ENCODE assay signal across 8 cellular contexts in the genomic region with DNA sequence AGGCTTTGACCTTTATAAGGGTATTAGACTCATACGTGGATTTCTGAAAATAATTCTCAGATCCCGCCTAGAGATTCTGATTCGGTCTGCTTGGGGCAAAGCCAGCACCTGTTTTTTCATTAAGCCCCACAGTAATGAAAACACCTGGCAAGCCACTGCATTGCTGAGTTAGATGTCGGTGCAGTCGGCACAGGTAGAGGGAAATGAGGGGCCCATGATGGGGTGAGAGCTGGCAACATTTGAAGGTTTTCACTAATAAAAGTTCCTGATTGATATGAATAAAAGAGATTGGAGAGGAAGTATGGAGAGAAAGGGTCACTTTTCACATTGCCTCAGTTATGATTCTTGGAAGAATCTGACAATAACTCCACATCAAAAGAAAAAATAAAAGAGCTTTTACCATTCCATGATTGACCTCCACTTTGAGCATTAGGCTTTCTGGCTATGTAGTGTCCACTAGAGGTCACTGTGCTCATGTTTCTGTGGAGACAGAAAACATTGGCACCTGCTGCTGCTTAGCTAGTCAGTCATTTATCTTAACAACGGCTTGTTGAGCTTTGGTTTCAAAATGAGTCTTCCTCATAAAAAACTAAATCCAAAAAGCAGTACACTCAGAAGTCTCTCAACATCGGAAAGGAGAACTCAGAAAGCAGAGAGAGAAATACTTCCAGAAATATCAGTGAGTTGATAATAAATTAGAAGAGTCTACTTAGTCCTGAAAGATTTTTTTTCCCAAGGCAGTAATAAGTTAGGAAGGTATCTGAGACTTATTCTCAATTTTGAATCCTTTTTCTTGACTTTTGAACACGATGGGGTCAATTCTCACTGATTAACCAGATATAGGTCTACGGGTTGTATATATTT. TPM values are rescaled to one million over a fixed set of nuclear protein-coding genes. Genes with fewer than 3 reads are reported as not detected.
DNase-seq lines count a peak whose midpoint lies in the region; ATAC-seq and TF ChIP-seq lines count a peak whose summit lies in the region.

No MANE protein-coding gene starts in this region.

- no peaks in the 10 kb centered on the region for H3K9me3 Mint-ChIP-seq in activated naive CD8-positive, alpha-beta T cell treated with anti-CD3 and anti-CD28 coated beads for 36 hours

- H3K27me3 ChIP-seq in psoas muscle (ENCODE audit: insufficient read depth in 3 of 3, low read length in 2 of 3): no peaks in the 10 kb centered on the region

- peaks cover 29% of the 10 kb centered on the region for H3K27me3 Mint-ChIP-seq in activated naive CD8-positive, alpha-beta T cell treated with anti-CD3 and anti-CD28 coated beads for 36 hours

- H3K4me3 Mint-ChIP-seq in activated naive CD8-positive, alpha-beta T cell treated with anti-CD3 and anti-CD28 coated beads for 36 hours: no peak overlapping the region

- H3K27ac Mint-ChIP-seq in activated naive CD8-positive, alpha-beta T cell treated with anti-CD3 and anti-CD28 coated beads for 36 hours: no peak overlapping the region

- intact Hi-C loops in Right ventricle myocardium superior (cut with DNase I): no loop called here
- intact Hi-C loops in psoas muscle (cut with DNase I): loop anchor here in 1 of 2 donors (2.0 kb wide), 1 partner anchor 24 kb away; no protein-coding TSS in a partner anchor

- peak overlapping the region; percentile 53 for H3K27ac ChIP-seq in psoas muscle

- H3K4me3 ChIP-seq in psoas muscle: peak overlapping the region; percentile 46

- no peaks in the 10 kb centered on the region for H3K36me3 Mint-ChIP-seq in activated naive CD8-positive, alpha-beta T cell treated with anti-CD3 and anti-CD28 coated beads for 36 hours

- peak; percentile 79 for TF ChIP-seq CTCF in psoas muscle (IDR thresholded peaks at IDR 0.05)

- H3K36me3 ChIP-seq in psoas muscle (ENCODE audit: insufficient read depth in 1 of 2, low read depth in 1 of 2): no peaks in the 10 kb centered on the region

- ATAC-seq in GM21390 (IDR thresholded peaks at IDR 0.05; ENCODE audit: unreplicated experiment) (peak; percentile 97), HG03521 (IDR thresholded peaks at IDR 0.05; ENCODE audit: unreplicated experiment) (peak; percentile 95), Right ventricle myocardium superior (ENCODE audit: poor library complexity) (peak; percentile 84), psoas muscle (peak; percentile 83 to 98 (median 91))

- no peaks in the 10 kb centered on the region for H3K4me1 ChIP-seq in psoas muscle

- DNase-seq in activated CD4-positive, alpha-beta T cell treated with anti-CD3 and anti-CD28 coated beads for 4 hours: peak; percentile 15 to 18
- no peak for DNase-seq in activated CD4-positive, alpha-beta T cell treated with anti-CD3 and anti-CD28 coated beads for 1 hour
- DNase-seq in NCI-H510A treated with DMSO at 0.1 percent for 48 hours (lab: John Stamatoyannopoulos, UW) (peak; percentile 99), Right ventricle myocardium superior (no peak), psoas muscle (no peak)
- DNase-seq in activated naive CD8-positive, alpha-beta T cell treated with anti-CD3 and anti-CD28 coated beads for 36 hours: peak; percentile 15

- no peaks in the 10 kb centered on the region for H3K9me3 ChIP-seq in psoas muscle

- peaks cover 8% of the 10 kb centered on the region for H3K4me1 Mint-ChIP-seq in activated naive CD8-positive, alpha-beta T cell treated with anti-CD3 and anti-CD28 coated beads for 36 hours

- 24 to 29% (median 25%) methylated on average over 9 of the region's 9 CpGs for WGBS in psoas muscle, 3 donors

RNA-seq across cellular contexts. Expression of a gene that starts 53.3 kb away (rescaled TPM):
- total RNA-seq in activated naive CD8-positive, alpha-beta T cell treated with anti-CD3 and anti-CD28 coated beads for 36 hours: under 1 TPM; 0.14 to 0.19 TPM
- 333 TPM for total RNA-seq in Right ventricle myocardium superior
- 100 to 1,000 TPM in 1 of 4 donors, 10 to 100 TPM in 3; 40.9 to 213 (median 73.2) TPM for total RNA-seq in psoas muscle
- 10 to 100 TPM in 1 of 3 donors, 1 to 10 TPM in 2; 5.1 to 22.9 (median 8.2) TPM for polyA plus RNA-seq in psoas muscle

Comparison
In these comparisons a context has a peak if more than half of its experiments do, and no peak if none do; other contexts are left out.
1. DNase-seq: peak in activated CD4-positive, alpha-beta T cell treated with anti-CD3 and anti-CD28 coated beads for 4 hours (2 of 2), NCI-H510A treated with DMSO at 0.1 percent for 48 hours (single experiment) and activated naive CD8-positive, alpha-beta T cell treated with anti-CD3 and anti-CD28 coated beads for 36 hours (single experiment); none in activated CD4-positive, alpha-beta T cell treated with anti-CD3 and anti-CD28 coated beads for 1 hour (single experiment), Right ventricle myocardium superior (single experiment) and psoas muscle (0 of 2).
2. RNA of a gene that starts 53.3 kb away (total RNA-seq): 333 TPM in Right ventricle myocardium superior (single experiment) and 40.9 to 213 TPM in psoas muscle; 0.14 to 0.19 TPM in activated naive CD8-positive, alpha-beta T cell treated with anti-CD3 and anti-CD28 coated beads for 36 hours; every median in the first group is over 10 times any median in the second.
3. Peak in every context shown above with its lines, with median percentiles within 50 percentile points of each other: ATAC-seq.